23 cellular contexts compared by ENCODE assay signal in genomic region chr10:72719941-72720592, GRCh38. TPM values are rescaled to one million over a fixed set of nuclear protein-coding genes. Genes with fewer than 3 reads are reported as not detected.
DNase-seq lines count a peak whose midpoint lies in the region; ATAC-seq and TF ChIP-seq lines count a peak whose summit lies in the region.
"Had no signal": no experiment of that assay in that cellular context is flagged by ENCODE, and none has a peak within 500 bp of the region (broad histone marks: within the 10 kb centered on the region; RNA-seq: fewer than 3 reads in every experiment).

No MANE protein-coding gene starts in this region.

- H3K9me1 ChIP-seq in IMR-90 (ENCODE audit: insufficient read depth, low read length): no peaks in the 10 kb centered on the region; the same call in 1 of the 2 replicates

- no peaks in the 10 kb centered on the region for H3K9me3 Mint-ChIP-seq in chondrocyte (ENCODE audit: low read depth)
- no peaks in the 10 kb centered on the region for H3K9me3 Mint-ChIP-seq in stimulated activated naive B cell treated with anti-CD40 and anti-IgM and Interleukin-4, amounts not matched to agents 10 μg/mL and 1 μg/mL and 100 μg/mL, for 72 hours
- H3K9me3 Mint-ChIP-seq: activated CD4-positive, alpha-beta memory T cell treated with anti-CD3 and anti-CD28 coated beads for 36 hours; CD8-positive, alpha-beta memory T cell; naive thymus-derived CD8-positive, alpha-beta T cell had no signal

- peak overlapping the region; percentile 22; the same call in 1 of the 3 replicates for H2BK15ac ChIP-seq in IMR-90 (ENCODE audit: low read depth, low read length)
- H2BK15ac ChIP-seq in mesenchymal stem cell (ENCODE audit: low read depth, poor library complexity, severe bottlenecking): no peak overlapping the region

- H3K27ac ChIP-seq in IMR-90 (ENCODE audit: insufficient read depth, low read length) (no peak overlapping the region), mesenchymal stem cell (ENCODE audit: low read length, poor library complexity, severe bottlenecking) (no peak overlapping the region), WERI-Rb-1 (no peak overlapping the region)
- H3K27ac ChIP-seq: colonic mucosa, gastroesophageal sphincter, pancreas, stomach had no signal

- H3K9ac ChIP-seq in IMR-90 (ENCODE audit: low read depth, low read length): no peak overlapping the region
- no peak overlapping the region for H3K9ac ChIP-seq in mesenchymal stem cell (ENCODE audit: low read length)

- in situ Hi-C loops in IMR-90 (cut with MboI; ENCODE audit: low sequenced_read_pairs): no loop called here

- peak overlapping the region; percentile 74; the same call in 1 of the 2 replicates for H2BK20ac ChIP-seq in IMR-90 (ENCODE audit: low read depth, low read length)

- no peak overlapping the region for H3K56ac ChIP-seq in IMR-90 (ENCODE audit: extremely low read depth, insufficient read depth, low read length)

- H2BK5ac ChIP-seq in IMR-90 (ENCODE audit: low read depth, low read length, poor library complexity, severe bottlenecking): peak overlapping the region; percentile 57
- no peak overlapping the region for H2BK5ac ChIP-seq in mesenchymal stem cell (ENCODE audit: low read depth, low read length, poor library complexity, severe bottlenecking)

- peak; percentile 59 for DNase-seq in EL
- DNase-seq in IMR-90: no peak
- no peak for DNase-seq in chondrocyte (ENCODE audit: low spot score)
- peak; percentile 41 for DNase-seq in mesenchymal stem cell
- no peak for DNase-seq in WERI-Rb-1
- no peak for DNase-seq in stimulated activated naive B cell treated with anti-CD40 and anti-IgM and Interleukin-4, amounts not matched to agents 10 μg/mL and 1 μg/mL and 100 μg/mL, for 72 hours
- DNase-seq in mucosa of gallbladder (ENCODE audit: low spot score): no peak
- DNase-seq: activated CD4-positive, alpha-beta memory T cell treated with anti-CD3 and anti-CD28 coated beads for 36 hours; activated naive CD4-positive, alpha-beta T cell treated with anti-CD3 and anti-CD28 coated beads, Interleukin-2, amount 50 U/mL, for 16 hours; activated T-cell treated with anti-CD3 and anti-CD28 coated beads, Interleukin-2, amount 50 U/mL, for 1 hour; CD8-positive, alpha-beta memory T cell; colonic mucosa; naive thymus-derived CD8-positive, alpha-beta T cell; NCI-H1694; NCI-H345; Right ventricle myocardium superior; stimulated activated CD4-positive, alpha-beta T cell treated with anti-CD3 and anti-CD28 coated beads, Interleukin-1b, Interleukin-23, amount 100 ng/mL, for 48 hours; stomach; T-helper 1 cell had no signal

- ATAC-seq in IMR-90 (ENCODE audit: low read depth) (peak; percentile 40; the same call in 1 of the 2 replicates), GM19455 (IDR thresholded peaks at IDR 0.05; ENCODE audit: unreplicated experiment) (no peak)
- no peak for ATAC-seq in stimulated activated naive B cell treated with anti-CD40 and anti-IgM and Interleukin-4, amounts not matched to agents 10 μg/mL and 1 μg/mL and 100 μg/mL, for 72 hours (replicated peaks)
- ATAC-seq: gastroesophageal sphincter; naive thymus-derived CD8-positive, alpha-beta T cell had no signal

- no peaks in the 10 kb centered on the region for H3K27me3 ChIP-seq in IMR-90 (ENCODE audit: control insufficient read depth, insufficient read depth, low read length)
- H3K27me3 ChIP-seq in mesenchymal stem cell (ENCODE audit: control insufficient read depth in 1 of 2, insufficient read depth in 1 of 2, low read length in 2 of 2): no peaks in the 10 kb centered on the region
- no peaks in the 10 kb centered on the region for H3K27me3 ChIP-seq in WERI-Rb-1 (ENCODE audit: insufficient read depth, low read depth, severe bottlenecking)
- H3K27me3 ChIP-seq: colonic mucosa, gastroesophageal sphincter, pancreas, stomach had no signal

- no peak overlapping the region for H4K5ac ChIP-seq in IMR-90 (ENCODE audit: low read depth, low read length)

- TF ChIP-seq CTCF in IMR-90 (conservative IDR thresholded peaks at IDR 0.05; ENCODE audit: low read depth, low read length): no peak
- TF ChIP-seq CTCF in chondrocyte (IDR thresholded peaks at IDR 0.05): no peak
- no peak for TF ChIP-seq CTCF in WERI-Rb-1 (IDR thresholded peaks at IDR 0.05; ENCODE audit: low read depth, low read length)

- POLR2A ChIA-PET in IMR-90 (lab: Charles Lee; ENCODE audit: unreplicated experiment): no interaction called here

- H2AFZ ChIP-seq in IMR-90 (replicated peaks; ENCODE audit: low read length, poor library complexity): no peak overlapping the region
- H2AFZ ChIP-seq in mesenchymal stem cell (ENCODE audit: low read depth, low read length): no peak overlapping the region

- no peak overlapping the region for H2BK12ac ChIP-seq in mesenchymal stem cell (ENCODE audit: low read length in 2 of 2)

- H2AK5ac ChIP-seq in IMR-90 (ENCODE audit: low read depth, low read length) (peak overlapping the region; percentile 59; the same call in 1 of the 2 replicates), mesenchymal stem cell (ENCODE audit: low read length, severe bottlenecking) (no peak overlapping the region)

- H2BK120ac ChIP-seq in IMR-90 (ENCODE audit: low read depth, low read length) (peak overlapping the region; percentile 7; the same call in 1 of the 2 replicates), mesenchymal stem cell (ENCODE audit: low read depth, low read length) (no peak overlapping the region)

- peak overlapping the region; percentile 14; the same call in 1 of the 2 replicates for H3K23ac ChIP-seq in IMR-90 (ENCODE audit: low read depth, low read length)
- no peak overlapping the region for H3K23ac ChIP-seq in mesenchymal stem cell (ENCODE audit: low read length in 2 of 2)

- H3K4me2 ChIP-seq in IMR-90 (ENCODE audit: low read depth, low read length) (no peak overlapping the region), mesenchymal stem cell (ENCODE audit: low read length, poor library complexity, severe bottlenecking) (no peak overlapping the region)

- dilution Hi-C loops in IMR-90 (cut with HindIII; ENCODE audit: low sequenced_read_pairs, unreplicated experiment): no loop called here

- H3K18ac ChIP-seq in IMR-90 (ENCODE audit: low read depth, low read length) (peak overlapping the region; percentile 27; the same call in 1 of the 2 replicates), mesenchymal stem cell (ENCODE audit: low read depth in 1 of 2, low read length in 2 of 2) (no peak overlapping the region)

- 100% methylated on average over 1 of the region's 2 CpGs; no CpG with 5 or more reads in 1 of the 2 experiments for WGBS in IMR-90 (ENCODE audit: extremely low coverage in 2 of 2, insufficient read length in 1 of 2), 2 experiments
- WGBS in mesenchymal stem cell: 92% methylated on average over 2 of the region's 2 CpGs

- TF ChIP-seq POLR2A in IMR-90 (IDR thresholded peaks at IDR 0.05; ENCODE audit: low read depth, low read length): no peak

- H3K4me3 ChIP-seq in IMR-90 (ENCODE audit: insufficient read depth, low read depth, low read length): no peak overlapping the region
- no peak overlapping the region for H3K4me3 ChIP-seq in mesenchymal stem cell (ENCODE audit: insufficient read depth in 1 of 2, low read depth in 1 of 2, low read length in 2 of 2)
- H3K4me3 ChIP-seq in WERI-Rb-1 (ENCODE audit: low read depth, low read length): no peak overlapping the region
- H3K4me3 ChIP-seq: colonic mucosa, gastroesophageal sphincter, lung, pancreas, stomach had no signal

- intact Hi-C loops in IMR-90 (cut with micrococcal nuclease): no loop called here

- H3K36me3 Mint-ChIP-seq in chondrocyte (ENCODE audit: low read depth): peaks cover 10% of the 10 kb centered on the region
- H3K36me3 Mint-ChIP-seq in stimulated activated naive B cell treated with anti-CD40 and anti-IgM and Interleukin-4, amounts not matched to agents 10 μg/mL and 1 μg/mL and 100 μg/mL, for 72 hours: peaks cover 9 to 20% of the 10 kb centered on the region in 2 donors

- peak overlapping the region; percentile 12 for H3K27ac Mint-ChIP-seq in chondrocyte (ENCODE audit: unreplicated experiment)
- no peak overlapping the region for H3K27ac Mint-ChIP-seq in stimulated activated naive B cell treated with anti-CD40 and anti-IgM and Interleukin-4, amounts not matched to agents 10 μg/mL and 1 μg/mL and 100 μg/mL, for 72 hours
- H3K27ac Mint-ChIP-seq: activated CD4-positive, alpha-beta memory T cell treated with anti-CD3 and anti-CD28 coated beads for 36 hours; CD8-positive, alpha-beta memory T cell; naive thymus-derived CD8-positive, alpha-beta T cell had no signal

- H4K20me1 ChIP-seq in IMR-90 (ENCODE audit: insufficient read depth, low read length): peaks cover 3% of the 10 kb centered on the region; the same call in 1 of the 2 replicates

- H3K4me3 Mint-ChIP-seq in chondrocyte (ENCODE audit: unreplicated experiment): no peak overlapping the region
- no peak overlapping the region for H3K4me3 Mint-ChIP-seq in stimulated activated naive B cell treated with anti-CD40 and anti-IgM and Interleukin-4, amounts not matched to agents 10 μg/mL and 1 μg/mL and 100 μg/mL, for 72 hours
- H3K4me3 Mint-ChIP-seq: activated CD4-positive, alpha-beta memory T cell treated with anti-CD3 and anti-CD28 coated beads for 36 hours; CD8-positive, alpha-beta memory T cell; naive thymus-derived CD8-positive, alpha-beta T cell had no signal

- peaks cover 17 to 37% of the 10 kb centered on the region in 2 experiments for H3K79me1 ChIP-seq in IMR-90 (ENCODE audit: low read depth in 1 of 2, low read length in 2 of 2)
- peaks cover 18% of the 10 kb centered on the region for H3K79me1 ChIP-seq in mesenchymal stem cell (replicated peaks; ENCODE audit: low read length, poor library complexity, severe bottlenecking)

- H3K36me3 ChIP-seq in IMR-90 (ENCODE audit: control insufficient read depth, insufficient read depth, low read length) (no peaks in the 10 kb centered on the region), mesenchymal stem cell (ENCODE audit: control insufficient read depth in 1 of 2, insufficient read depth in 2 of 2, low read depth in 1 of 2, low read length in 2 of 2) (peaks cover 0 to 40% of the 10 kb centered on the region in 2 experiments), WERI-Rb-1 (peaks cover 2% of the 10 kb centered on the region; the same call in 1 of the 2 replicates)
- H3K36me3 ChIP-seq: colonic mucosa, pancreas had no signal

- peaks cover 7% of the 10 kb centered on the region for H3K4me1 ChIP-seq in IMR-90 (ENCODE audit: control insufficient read depth, insufficient read depth, low read length)
- H3K4me1 ChIP-seq in mesenchymal stem cell (ENCODE audit: control insufficient read depth, insufficient read depth, low read depth, low read length): peaks cover 3% of the 10 kb centered on the region
- H3K4me1 ChIP-seq: pancreas had no signal

- peak overlapping the region; percentile 10; the same call in 1 of the 2 replicates for H3K4ac ChIP-seq in IMR-90 (ENCODE audit: low read depth, low read length)
- no peak overlapping the region for H3K4ac ChIP-seq in mesenchymal stem cell (ENCODE audit: low read depth in 1 of 2, low read length in 2 of 2)

- no TSS peak for BruUV-seq in IMR-90 (replicated peaks; lab: Mats Ljungman, UMichigan)

- H3K27me3 Mint-ChIP-seq in chondrocyte (ENCODE audit: low read depth): no peaks in the 10 kb centered on the region
- H3K27me3 Mint-ChIP-seq in stimulated activated naive B cell treated with anti-CD40 and anti-IgM and Interleukin-4, amounts not matched to agents 10 μg/mL and 1 μg/mL and 100 μg/mL, for 72 hours: no peaks in the 10 kb centered on the region
- H3K27me3 Mint-ChIP-seq: activated CD4-positive, alpha-beta memory T cell treated with anti-CD3 and anti-CD28 coated beads for 36 hours; CD8-positive, alpha-beta memory T cell; naive thymus-derived CD8-positive, alpha-beta T cell had no signal

- no peak overlapping the region for H4K8ac ChIP-seq in IMR-90 (ENCODE audit: low read depth in 2 of 2, low read length in 2 of 2)
- no peak overlapping the region for H4K8ac ChIP-seq in mesenchymal stem cell (ENCODE audit: low read length)

- H2AK9ac ChIP-seq in IMR-90 (replicated peaks; ENCODE audit: low read depth, low read length, poor library complexity): peak overlapping the region; percentile 44

- no peak for TF ChIP-seq RAD21 in IMR-90 (IDR thresholded peaks at IDR 0.05; ENCODE audit: low read length)

- H3K9me3 ChIP-seq in IMR-90 (ENCODE audit: control insufficient read depth, insufficient read depth, low read length) (no peaks in the 10 kb centered on the region), mesenchymal stem cell (ENCODE audit: control insufficient read depth, low read length) (no peaks in the 10 kb centered on the region), WERI-Rb-1 (ENCODE audit: severe bottlenecking) (no peaks in the 10 kb centered on the region)
- H3K9me3 ChIP-seq: colonic mucosa, gastroesophageal sphincter, pancreas, stomach had no signal

- no peak overlapping the region for H3K14ac ChIP-seq in IMR-90 (replicated peaks; ENCODE audit: low read depth, low read length)
- H3K14ac ChIP-seq in mesenchymal stem cell (ENCODE audit: low read length in 2 of 2): no peak overlapping the region

- CTCF ChIA-PET in IMR-90 (lab: Yijun Ruan, JAX): interaction anchor here (0.6 to 1.5 kb wide), 4 partner anchors 10 to 27 kb away, joined by 3 to 5 read pairs (median 4); no protein-coding TSS in a partner anchor

- peaks cover 24% of the 10 kb centered on the region for H3K4me1 Mint-ChIP-seq in chondrocyte (ENCODE audit: low read depth)
- no peaks in the 10 kb centered on the region for H3K4me1 Mint-ChIP-seq in stimulated activated naive B cell treated with anti-CD40 and anti-IgM and Interleukin-4, amounts not matched to agents 10 μg/mL and 1 μg/mL and 100 μg/mL, for 72 hours

- H4K91ac ChIP-seq in IMR-90 (ENCODE audit: insufficient read depth, low read depth, low read length) (no peak overlapping the region), mesenchymal stem cell (ENCODE audit: low read length) (no peak overlapping the region)

RNA-seq across cellular contexts. Expression of gene MCU, which starts 28.1 kb away (rescaled TPM):
- total RNA-seq in IMR-90 (2012; rRNA removed) (36.2 and 39.7 TPM in 2 replicates), chondrocyte (34.1 to 51.8 TPM (median 43.4 TPM) in 3 replicates), mucosa of gallbladder (40.9 TPM)
- 35.1 and 36.7 TPM in 2 replicates for polyA plus RNA-seq in IMR-90 (2012; rRNA removed)
- 9.6 and 11.2 TPM in 2 replicates for polyA plus RNA-seq in IMR-90 (2012; cell fraction: cytosol; rRNA removed)
- polyA plus RNA-seq in IMR-90 (2012; cell fraction: nucleus; rRNA removed; ENCODE audit: low replicate concordance): 12.1 and 61.4 TPM in 2 replicates
- 17.3 TPM for polyA plus RNA-seq in mesenchymal stem cell (2013, experiment 1 of 2)
- 17.6 TPM for polyA plus RNA-seq in mesenchymal stem cell (2013, experiment 2 of 2)

Comparison
In these comparisons a context has a peak if more than half of its experiments do, and no peak if none do; other contexts are left out.
1. DNase-seq: peak in EL (single experiment) and mesenchymal stem cell (single experiment); none in IMR-90 (single experiment), chondrocyte (single experiment), WERI-Rb-1 (single experiment), stimulated activated naive B cell treated with anti-CD40 and anti-IgM and Interleukin-4, amounts not matched to agents 10 μg/mL and 1 μg/mL and 100 μg/mL, for 72 hours (single experiment) and mucosa of gallbladder (single experiment).